In genomic region chr15:75620043-75620775, GRCh38 we compare ENCODE assay signal across 9 cellular contexts. TPM values are rescaled to one million over a fixed set of nuclear protein-coding genes. Genes with fewer than 3 reads are reported as not detected.
DNase-seq lines count a peak whose midpoint lies in the region; ATAC-seq and TF ChIP-seq lines count a peak whose summit lies in the region.
"Had no signal": no experiment of that assay in that cellular context is flagged by ENCODE, and none has a peak within 500 bp of the region (broad histone marks: within the 10 kb centered on the region; RNA-seq: fewer than 3 reads in every experiment).

No MANE protein-coding gene starts in this region.

- ATAC-seq in CD8-positive, alpha-beta T cell, result no peak
- ATAC-seq in RWPE2 (ENCODE audit: low read depth) (peak; percentile 24), GM21529 (IDR thresholded peaks at IDR 0.05; ENCODE audit: unreplicated experiment) (no peak)

- H3K36me3 Mint-ChIP-seq in CD8-positive, alpha-beta T cell, result peaks cover 52% of the 10 kb centered on the region

- H3K27me3 ChIP-seq in CD8-positive, alpha-beta T cell (ENCODE audit: insufficient read depth, low read length), result no peaks in the 10 kb centered on the region
- H3K27me3 ChIP-seq in RWPE2 (ENCODE audit: insufficient read depth, poor library complexity, severe bottlenecking), result no peaks in the 10 kb centered on the region
- H3K27me3 ChIP-seq in esophagus (ENCODE audit: control insufficient read depth in 1 of 2, insufficient read depth in 2 of 2, low read length in 2 of 2), result no peaks in the 10 kb centered on the region
- no peaks in the 10 kb centered on the region for H3K27me3 ChIP-seq in prostate gland (replicated peaks; ENCODE audit: insufficient read depth)

- no peaks in the 10 kb centered on the region for H3K27me3 Mint-ChIP-seq in CD8-positive, alpha-beta T cell (ENCODE audit: low read depth)

- no peak for TF ChIP-seq CTCF in CD8-positive, alpha-beta T cell (IDR thresholded peaks at IDR 0.05)
- TF ChIP-seq CTCF in RWPE2 (IDR thresholded peaks at IDR 0.05; ENCODE audit: poor library complexity, severe bottlenecking) (no peak), prostate gland (IDR thresholded peaks at IDR 0.05) (no peak)

- H3K36me3 ChIP-seq in CD8-positive, alpha-beta T cell (ENCODE audit: insufficient read depth, low read length), result peaks cover 21% of the 10 kb centered on the region
- H3K36me3 ChIP-seq in RWPE2 (ENCODE audit: low read depth) (peaks cover 52% of the 10 kb centered on the region), esophagus (ENCODE audit: control insufficient read depth in 2 of 2, insufficient read depth in 2 of 2, low read length in 1 of 2) (peaks cover 6 to 15% of the 10 kb centered on the region in 2 donors), prostate gland (peaks cover 0 to 5% of the 10 kb centered on the region in 2 donors)

- H3K9me3 Mint-ChIP-seq in CD8-positive, alpha-beta T cell, result no peaks in the 10 kb centered on the region

- peak overlapping the region; percentile 67 for H3K27ac Mint-ChIP-seq in CD8-positive, alpha-beta T cell

- no peak overlapping the region for H3K4me3 ChIP-seq in CD8-positive, alpha-beta T cell (ENCODE audit: low read depth, low read length)
- H3K4me3 ChIP-seq in RWPE2 (ENCODE audit: severe bottlenecking), result no peak overlapping the region
- peak overlapping the region in 1 of 2 donors; percentile 11 for H3K4me3 ChIP-seq in esophagus (ENCODE audit: low read depth in 1 of 2, low read length in 2 of 2)
- H3K4me3 ChIP-seq in prostate gland, result no peak overlapping the region

- POLR2A ChIA-PET in CD8-positive, alpha-beta T cell (lab: Charles Lee), result interaction anchor here (1.4 to 1.5 kb wide), 2 partner anchors 13 to 20 kb away, joined by 5 to 7 read pairs; partner anchors contain the start of gene IMP3

- intact Hi-C loops in CD8-positive, alpha-beta T cell (cut with DNase I, micrococcal nuclease), result loop anchor here in 1 of 2 experiments (10.0 kb wide), 1 partner anchor 835 kb away; the partner anchor contains the start of gene CSK
- intact Hi-C loops in prostate gland (cut with DNase I), result loop anchor here (5.0 kb wide), 1 partner anchor 88 kb away; no protein-coding TSS in a partner anchor

- WGBS in esophagus, 2 donors, result 31 to 52% methylated on average over 5 of the region's 5 CpGs
- 69% methylated on average over 5 of the region's 5 CpGs for WGBS in prostate gland

- no peaks in the 10 kb centered on the region for H3K9me3 ChIP-seq in CD8-positive, alpha-beta T cell (ENCODE audit: low read length)
- H3K9me3 ChIP-seq in RWPE2 (ENCODE audit: severe bottlenecking) (no peaks in the 10 kb centered on the region), esophagus (ENCODE audit: control insufficient read depth in 2 of 2, insufficient read depth in 1 of 2, low read depth in 1 of 2, low read length in 1 of 2) (no peaks in the 10 kb centered on the region), prostate gland (no peaks in the 10 kb centered on the region)

- CTCF ChIA-PET in CD8-positive, alpha-beta T cell (lab: Charles Lee), result interaction anchor here (1.0 to 1.2 kb wide), 2 partner anchors 23 to 111 kb away, joined by 3 read pairs; no protein-coding TSS in a partner anchor

- no peak for DNase-seq in CD8-positive, alpha-beta T cell
- DNase-seq in RWPE2 (ENCODE audit: low spot score) (no peak), prostate gland (ENCODE audit: low spot score) (no peak), SHP77 (lab: John Stamatoyannopoulos, UW) (no peak), T1000 (lab: John Stamatoyannopoulos, UW) (no peak), ACHN (no peak)

- in situ Hi-C loops in ACHN (cut with HindIII; ENCODE audit: low pct_ligation_motif_present, low pct_unique_long_range_greater_than_20kb, low sequenced_read_pairs), result no loop called here

- H3K4me1 Mint-ChIP-seq in CD8-positive, alpha-beta T cell (ENCODE audit: low read depth), result peaks cover 30% of the 10 kb centered on the region

- H3K4me1 ChIP-seq in CD8-positive, alpha-beta T cell (ENCODE audit: insufficient read depth, low read length), result peaks cover 15% of the 10 kb centered on the region
- H3K4me1 ChIP-seq in RWPE2 (ENCODE audit: insufficient read depth, poor library complexity, severe bottlenecking) (peaks cover 18% of the 10 kb centered on the region), esophagus (ENCODE audit: control insufficient read depth in 2 of 2, insufficient read depth in 2 of 2, low read length in 1 of 2) (peaks cover 0 to 3% of the 10 kb centered on the region in 2 donors), prostate gland (replicated peaks) (no peaks in the 10 kb centered on the region)
- H3K4me1 ChIP-seq: parathyroid adenoma had no signal

- no peak for TF ChIP-seq POLR2A in prostate gland (IDR thresholded peaks at IDR 0.05)

- H3K27ac ChIP-seq in CD8-positive, alpha-beta T cell (ENCODE audit: low read depth, low read length), result no peak overlapping the region
- peak overlapping the region; percentile 67 for H3K27ac ChIP-seq in RWPE2 (ENCODE audit: poor library complexity, severe bottlenecking)
- peak overlapping the region; percentile 81 to 84 for H3K27ac ChIP-seq in esophagus (ENCODE audit: low read depth in 2 of 2, low read length in 1 of 2)
- H3K27ac ChIP-seq in prostate gland, result peak overlapping the region; percentile 23 to 66
- H3K27ac ChIP-seq: parathyroid adenoma had no signal

- no peak overlapping the region for H3K4me3 Mint-ChIP-seq in CD8-positive, alpha-beta T cell

RNA-seq across cellular contexts. Expression of gene SNUPN, which starts 5.3 kb away (rescaled TPM):
- total RNA-seq in CD8-positive, alpha-beta T cell, result 1 to 10 TPM; 7.7 TPM
- polyA plus RNA-seq in esophagus, result 10 to 100 TPM in 1 of 2 donors, 1 to 10 TPM in 1; 9.6 to 11.1 TPM
- 10 to 100 TPM; 17.7 to 21.6 TPM for total RNA-seq in prostate gland

RNA-seq across cellular contexts. Expression of gene IMP3, which starts 19.8 kb away (rescaled TPM):
- 10 to 100 TPM; 67.1 to 69.5 TPM for total RNA-seq in CD8-positive, alpha-beta T cell
- polyA plus RNA-seq in esophagus, result 10 to 100 TPM; 59.4 to 91.1 TPM
- total RNA-seq in prostate gland, result 100 to 1,000 TPM; 125 to 277 TPM

RNA-seq across cellular contexts. Expression of gene SNX33, which starts 27.5 kb away (rescaled TPM):
- total RNA-seq in CD8-positive, alpha-beta T cell, result under 1 TPM; 0.56 to 0.95 TPM
- polyA plus RNA-seq in esophagus, result 10 to 100 TPM; 24.0 to 43.4 TPM
- 10 to 100 TPM; 23.6 to 25.6 TPM for total RNA-seq in prostate gland

RNA-seq across cellular contexts. Expression of gene PTPN9, which starts 41.1 kb away (rescaled TPM):
- 1 to 10 TPM; 4.8 to 5.6 TPM for total RNA-seq in CD8-positive, alpha-beta T cell
- 1 to 10 TPM; 3.1 to 6.5 TPM for polyA plus RNA-seq in esophagus
- total RNA-seq in prostate gland, result 10 to 100 TPM; 19.3 to 22.3 TPM

Comparison
In these comparisons a context has a peak if more than half of its experiments do, and no peak if none do; other contexts are left out.
1. RNA of gene SNX33, which starts 27.5 kb away (total RNA-seq): 23.6 to 25.6 TPM in prostate gland; 0.56 to 0.95 TPM in CD8-positive, alpha-beta T cell; every median in the first group is over 10 times any median in the second.